ENCODE assay signal across 14 cellular contexts in genomic region chr14:100138955-100139354, GRCh38. TPM values are rescaled to one million over a fixed set of nuclear protein-coding genes. Genes with fewer than 3 reads are reported as not detected.
A peak's percentile ranks its signal among the peaks of the same experiment; 100 is the strongest.
DNase-seq lines count a peak whose midpoint lies in the region; ATAC-seq and TF ChIP-seq lines count a peak whose summit lies in the region.
"Had no signal": no experiment of that assay in that cellular context is flagged by ENCODE, and none has a peak within 500 bp of the region (broad histone marks: within the 10 kb centered on the region; RNA-seq: fewer than 3 reads in every experiment).

No MANE protein-coding gene starts in this region.

- H3K9me3 Mint-ChIP-seq in natural killer cell (no peaks in the 10 kb centered on the region), naive B cell (no peaks in the 10 kb centered on the region)
- no peaks in the 10 kb centered on the region for H3K9me3 Mint-ChIP-seq in natural killer cell treated with Interleukin-12 subunit alpha and Interleukin-12 subunit beta and Interleukin-15 and Interleukin-18, amount 100 ng/mL, for 72 hours
- H3K9me3 Mint-ChIP-seq in activated naive CD4-positive, alpha-beta T cell treated with anti-CD3 and anti-CD28 coated beads, Interleukin-2, amount 50 U/mL, for 72 hours: no peaks in the 10 kb centered on the region

- H3K4me1 Mint-ChIP-seq in natural killer cell: peaks cover 0 to 8% of the 10 kb centered on the region in 2 donors
- H3K4me1 Mint-ChIP-seq in natural killer cell treated with Interleukin-12 subunit alpha and Interleukin-12 subunit beta and Interleukin-15 and Interleukin-18, amount 100 ng/mL, for 72 hours (ENCODE audit: low read depth in 2 of 2): peaks cover 0 to 10% of the 10 kb centered on the region in 2 donors
- H3K4me1 Mint-ChIP-seq in naive B cell: peaks cover 0 to 6% (median 5%) of the 10 kb centered on the region in 3 donors

- intact Hi-C loops in natural killer cell (cut with micrococcal nuclease): no loop called here

- ATAC-seq in natural killer cell (no peak), naive B cell (ENCODE audit: low read depth in 2 of 2) (no peak), HG03378 (IDR thresholded peaks at IDR 0.05; ENCODE audit: unreplicated experiment) (no peak), GM19452 (IDR thresholded peaks at IDR 0.05; ENCODE audit: unreplicated experiment) (no peak)
- ATAC-seq in natural killer cell treated with Interleukin-12 subunit alpha and Interleukin-12 subunit beta and Interleukin-15 and Interleukin-18, amount 100 ng/mL, for 72 hours: no peak
- no peak for ATAC-seq in activated naive CD4-positive, alpha-beta T cell treated with anti-CD3 and anti-CD28 coated beads, Interleukin-2, amount 50 U/mL, for 72 hours

- H3K27ac Mint-ChIP-seq in natural killer cell: peak overlapping the region; percentile 57 to 64
- peak overlapping the region in 1 of 2 donors; percentile 75 for H3K27ac Mint-ChIP-seq in natural killer cell treated with Interleukin-12 subunit alpha and Interleukin-12 subunit beta and Interleukin-15 and Interleukin-18, amount 100 ng/mL, for 72 hours
- H3K27ac Mint-ChIP-seq in activated naive CD4-positive, alpha-beta T cell treated with anti-CD3 and anti-CD28 coated beads, Interleukin-2, amount 50 U/mL, for 72 hours: peak overlapping the region; percentile 66 to 84
- H3K27ac Mint-ChIP-seq in naive B cell: peak overlapping the region in 4 of 6 donors; percentile 10 to 65 (median 50)

- no peak overlapping the region for H3K4me3 Mint-ChIP-seq in natural killer cell
- no peak overlapping the region for H3K4me3 Mint-ChIP-seq in natural killer cell treated with Interleukin-12 subunit alpha and Interleukin-12 subunit beta and Interleukin-15 and Interleukin-18, amount 100 ng/mL, for 72 hours
- no peak overlapping the region for H3K4me3 Mint-ChIP-seq in naive B cell

- no peak for TF ChIP-seq CTCF in natural killer cell (IDR thresholded peaks at IDR 0.05)

- no peaks in the 10 kb centered on the region for H3K27me3 Mint-ChIP-seq in natural killer cell (ENCODE audit: low read depth in 2 of 2)
- H3K27me3 Mint-ChIP-seq in natural killer cell treated with Interleukin-12 subunit alpha and Interleukin-12 subunit beta and Interleukin-15 and Interleukin-18, amount 100 ng/mL, for 72 hours: no peaks in the 10 kb centered on the region
- H3K27me3 Mint-ChIP-seq in naive B cell: no peaks in the 10 kb centered on the region

- DNase-seq in natural killer cell: no peak
- DNase-seq in natural killer cell treated with Interleukin-12 subunit alpha and Interleukin-12 subunit beta and Interleukin-15 and Interleukin-18, amount 100 ng/mL, for 72 hours (ENCODE audit: low spot score): no peak
- DNase-seq in activated naive CD4-positive, alpha-beta T cell treated with anti-CD3 and anti-CD28 coated beads, Interleukin-2, amount 50 U/mL, for 72 hours (ENCODE audit: low spot score in 2 of 2): no peak
- no peak for DNase-seq in naive B cell
- DNase-seq in H4 (ENCODE audit: low spot score): no peak
- DNase-seq: BE2C, DMS 273 treated with DMSO at 0.1 percent for 48 hours, EL, NCI-H1105 treated with DMSO at 0.1 percent for 48 hours, NCI-H1930, NCI-H2171 treated with DMSO at 0.1 percent for 48 hours, NCI-H774 had no signal

- H3K36me3 Mint-ChIP-seq in natural killer cell (no peaks in the 10 kb centered on the region), naive B cell (peaks cover 3 to 21% of the 10 kb centered on the region in 2 donors)
- H3K36me3 Mint-ChIP-seq in natural killer cell treated with Interleukin-12 subunit alpha and Interleukin-12 subunit beta and Interleukin-15 and Interleukin-18, amount 100 ng/mL, for 72 hours: peaks cover 4% of the 10 kb centered on the region
- peaks cover 3 to 9% of the 10 kb centered on the region in 2 donors for H3K36me3 Mint-ChIP-seq in activated naive CD4-positive, alpha-beta T cell treated with anti-CD3 and anti-CD28 coated beads, Interleukin-2, amount 50 U/mL, for 72 hours

RNA-seq across cellular contexts. Expression of gene DEGS2, which starts 20.5 kb away (rescaled TPM):
- total RNA-seq in natural killer cell: 1 to 10 TPM in 2 of 3 donors, under 1 TPM in 1; 0.60 to 7.1 (median 4.4) TPM
- under 1 TPM in 1 of 2 donors, not detected in 1; 0.33 TPM for total RNA-seq in natural killer cell treated with Interleukin-12 subunit alpha and Interleukin-12 subunit beta and Interleukin-15 and Interleukin-18, amount 100 ng/mL, for 72 hours
- 1 to 10 TPM; 1.4 to 3.2 TPM for total RNA-seq in activated naive CD4-positive, alpha-beta T cell treated with anti-CD3 and anti-CD28 coated beads, Interleukin-2, amount 50 U/mL, for 72 hours
- polyA plus RNA-seq in naive B cell (ENCODE audit: low read depth in 6 of 6): 1 to 10 TPM in 3 of 6 donors, under 1 TPM in 3; 0.29 to 3.6 (median 0.96) TPM
- total RNA-seq in H4 (2014; rRNA removed; shearing (Covaris generic)): 0.02 and 0.27 TPM in 2 replicates
